ENCODE assay signal across 17 cellular contexts in genomic region chr3:78257956-78258530, GRCh38.
"Had no signal": no experiment of that assay in that cellular context is flagged by ENCODE, and none has a peak within 500 bp of the region (broad histone marks: within the 10 kb centered on the region; RNA-seq: fewer than 3 reads in every experiment).

No MANE protein-coding gene starts in this region.

- ATAC-seq: activated CD4-positive, alpha-beta T cell treated with anti-CD3 and anti-CD28 coated beads for 36 hours; foreskin keratinocyte; natural killer cell treated with Interleukin-12 subunit alpha and Interleukin-12 subunit beta and Interleukin-15 and Interleukin-18, amount 100 ng/mL, for 72 hours; right lobe of liver; stimulated activated naive CD8-positive, alpha-beta T cell treated with anti-CD3 and anti-CD28 coated beads, Interleukin-15, Interleukin-2, amounts not matched to agents 100 U/mL and 50 U/mL, for 24 hours; T-helper 17 cell had no signal

- H3K27ac Mint-ChIP-seq: activated CD4-positive, alpha-beta memory T cell treated with anti-CD3 and anti-CD28 coated beads for 36 hours; activated CD4-positive, alpha-beta T cell treated with anti-CD3 and anti-CD28 coated beads for 36 hours; activated naive CD4-positive, alpha-beta T cell treated with anti-CD3 and anti-CD28 coated beads, Interleukin-2, amount 10 ng/mL, durations not matched to agents 7 days and 5 days; activated T-cell treated with anti-CD3 and anti-CD28 coated beads, Interleukin-2, amount 50 U/mL, for 24 hours; natural killer cell treated with Interleukin-12 subunit alpha and Interleukin-12 subunit beta and Interleukin-15 and Interleukin-18, amount 100 ng/mL, for 72 hours; T-helper 17 cell; type B pancreatic cell had no signal

- H3K4me1 Mint-ChIP-seq: activated CD4-positive, alpha-beta T cell treated with anti-CD3 and anti-CD28 coated beads for 36 hours; activated naive CD4-positive, alpha-beta T cell treated with anti-CD3 and anti-CD28 coated beads, Interleukin-2, amount 10 ng/mL, durations not matched to agents 7 days and 5 days; T-helper 17 cell had no signal

- H3K4me3 Mint-ChIP-seq: activated CD4-positive, alpha-beta memory T cell treated with anti-CD3 and anti-CD28 coated beads for 36 hours; activated CD4-positive, alpha-beta T cell treated with anti-CD3 and anti-CD28 coated beads for 36 hours; activated naive CD4-positive, alpha-beta T cell treated with anti-CD3 and anti-CD28 coated beads, Interleukin-2, amount 10 ng/mL, durations not matched to agents 7 days and 5 days; activated T-cell treated with anti-CD3 and anti-CD28 coated beads, Interleukin-2, amount 50 U/mL, for 24 hours; natural killer cell treated with Interleukin-12 subunit alpha and Interleukin-12 subunit beta and Interleukin-15 and Interleukin-18, amount 100 ng/mL, for 72 hours; T-helper 17 cell; type B pancreatic cell had no signal

- H3K9me3 ChIP-seq: esophagus squamous epithelium, left ventricle myocardium inferior, prostate gland, right lobe of liver had no signal

- H3K27me3 ChIP-seq: esophagus squamous epithelium, foreskin keratinocyte, right lobe of liver had no signal

- H3K4me1 ChIP-seq: esophagus squamous epithelium, foreskin keratinocyte, left ventricle myocardium inferior, prostate gland, right lobe of liver had no signal

- H3K36me3 ChIP-seq: esophagus squamous epithelium, left ventricle myocardium inferior, prostate gland, right lobe of liver had no signal

- H3K36me3 Mint-ChIP-seq: activated CD4-positive, alpha-beta memory T cell treated with anti-CD3 and anti-CD28 coated beads for 36 hours; activated naive CD4-positive, alpha-beta T cell treated with anti-CD3 and anti-CD28 coated beads, Interleukin-2, amount 10 ng/mL, durations not matched to agents 7 days and 5 days; natural killer cell treated with Interleukin-12 subunit alpha and Interleukin-12 subunit beta and Interleukin-15 and Interleukin-18, amount 100 ng/mL, for 72 hours; type B pancreatic cell had no signal

- DNase-seq: activated CD4-positive, alpha-beta memory T cell treated with anti-CD3 and anti-CD28 coated beads for 36 hours; activated CD4-positive, alpha-beta T cell treated with anti-CD3 and anti-CD28 coated beads for 36 hours; activated naive CD4-positive, alpha-beta T cell treated with anti-CD3 and anti-CD28 coated beads, Interleukin-2, amount 10 ng/mL, durations not matched to agents 7 days and 5 days; activated T-cell treated with anti-CD3 and anti-CD28 coated beads, Interleukin-2, amount 50 U/mL, for 24 hours; central memory CD4-positive, alpha-beta T cell; esophagus squamous epithelium; glutamatergic neuron; hypothalamus; left ventricle myocardium inferior; right lobe of liver; stimulated activated naive CD8-positive, alpha-beta T cell treated with anti-CD3 and anti-CD28 coated beads, Interleukin-15, Interleukin-2, amounts not matched to agents 100 U/mL and 50 U/mL, for 24 hours; T-helper 17 cell had no signal

- H3K27me3 Mint-ChIP-seq: activated CD4-positive, alpha-beta memory T cell treated with anti-CD3 and anti-CD28 coated beads for 36 hours; activated CD4-positive, alpha-beta T cell treated with anti-CD3 and anti-CD28 coated beads for 36 hours; activated naive CD4-positive, alpha-beta T cell treated with anti-CD3 and anti-CD28 coated beads, Interleukin-2, amount 10 ng/mL, durations not matched to agents 7 days and 5 days; activated T-cell treated with anti-CD3 and anti-CD28 coated beads, Interleukin-2, amount 50 U/mL, for 24 hours; natural killer cell treated with Interleukin-12 subunit alpha and Interleukin-12 subunit beta and Interleukin-15 and Interleukin-18, amount 100 ng/mL, for 72 hours; T-helper 17 cell; type B pancreatic cell had no signal

- H3K4me3 ChIP-seq: coronary artery, esophagus squamous epithelium, left ventricle myocardium inferior, prostate gland, right lobe of liver had no signal

- H3K27ac ChIP-seq: coronary artery, esophagus squamous epithelium, foreskin keratinocyte, left ventricle myocardium inferior, prostate gland, right lobe of liver had no signal

- H3K9me3 Mint-ChIP-seq: type B pancreatic cell had no signal
